23 cellular contexts compared by ENCODE assay signal in the genomic region with DNA sequence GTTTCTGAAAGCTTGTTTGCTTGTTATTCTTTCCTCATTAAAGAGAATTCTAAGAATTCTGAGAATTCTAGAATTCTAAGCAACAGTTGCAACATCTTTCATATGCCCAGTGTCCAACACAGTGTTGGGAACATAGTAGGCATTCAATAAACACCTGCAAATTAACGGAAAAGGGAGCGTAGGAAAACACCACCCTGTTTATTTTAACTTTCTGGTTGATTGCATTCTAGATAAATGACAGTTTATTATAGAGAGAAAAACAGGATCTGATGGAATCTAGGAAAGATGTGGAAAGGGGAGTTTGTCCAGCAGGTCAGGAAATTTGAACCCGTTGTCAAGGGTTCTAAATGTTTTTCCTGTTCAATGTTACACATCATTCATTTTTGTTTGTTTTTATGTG. TPM values are rescaled to one million over a fixed set of nuclear protein-coding genes. Genes with fewer than 3 reads are reported as not detected.
DNase-seq lines count a peak whose midpoint lies in the region; ATAC-seq, FAIRE-seq and TF ChIP-seq lines count a peak whose summit lies in the region.
"Had no signal": no experiment of that assay in that cellular context is flagged by ENCODE, and none has a peak within 500 bp of the region (broad histone marks: within the 10 kb centered on the region; RNA-seq: fewer than 3 reads in every experiment).

No MANE protein-coding gene starts in this region.

- peaks cover 4% of the 10 kb centered on the region for H3K27me3 Mint-ChIP-seq in astrocyte (ENCODE audit: low read depth, unreplicated experiment)

- H3K36me3 Mint-ChIP-seq in astrocyte (ENCODE audit: low read depth, unreplicated experiment): no peaks in the 10 kb centered on the region
- H3K36me3 Mint-ChIP-seq: CD8-positive, alpha-beta memory T cell had no signal

- H3K4me2 ChIP-seq in astrocyte (ENCODE audit: low read length): no peak overlapping the region
- H3K4me2 ChIP-seq: BLaER1 treated with 17β-estradiol and CSF1 and Interleukin-3, amounts not matched to agents 10 nM and 100 nM had no signal

- no peaks in the 10 kb centered on the region for H3K79me2 ChIP-seq in astrocyte (ENCODE audit: insufficient read depth, low read length)

- H3K9me3 ChIP-seq in left ventricle myocardium inferior (replicated peaks): no peaks in the 10 kb centered on the region
- no peaks in the 10 kb centered on the region for H3K9me3 ChIP-seq in astrocyte (ENCODE audit: insufficient read depth, low read depth, low read length)
- H3K9me3 ChIP-seq: SJSA1 had no signal

- TF ChIP-seq CTCF in left ventricle myocardium inferior (IDR thresholded peaks at IDR 0.05; ENCODE audit: borderline replicate concordance) (no peak), astrocyte (IDR thresholded peaks at IDR 0.05; ENCODE audit: insufficient read depth, low read depth, low read length) (no peak)

- no peaks in the 10 kb centered on the region for H3K4me1 ChIP-seq in left ventricle myocardium inferior
- no peaks in the 10 kb centered on the region for H3K4me1 ChIP-seq in astrocyte (ENCODE audit: insufficient read depth, low read length)

- no peaks in the 10 kb centered on the region for H3K27me3 ChIP-seq in left ventricle myocardium inferior (ENCODE audit: low read depth)
- H3K27me3 ChIP-seq in astrocyte (ENCODE audit: insufficient read depth, low read length): no peaks in the 10 kb centered on the region
- H3K27me3 ChIP-seq: BLaER1 treated with 17β-estradiol and CSF1 and Interleukin-3, amounts not matched to agents 10 nM and 100 nM; SJSA1 had no signal

- peak overlapping the region; percentile 32 for H3K27ac ChIP-seq in left ventricle myocardium inferior (replicated peaks)
- H3K27ac ChIP-seq in astrocyte (ENCODE audit: low read depth, low read length): no peak overlapping the region
- H3K27ac ChIP-seq: BLaER1 treated with 17β-estradiol and CSF1 and Interleukin-3, amounts not matched to agents 10 nM and 100 nM had no signal

- H3K4me3 ChIP-seq in left ventricle myocardium inferior (no peak overlapping the region), astrocyte (ENCODE audit: insufficient read depth, low read depth, low read length) (no peak overlapping the region)
- H3K4me3 ChIP-seq: BLaER1 treated with 17β-estradiol and CSF1 and Interleukin-3, amounts not matched to agents 10 nM and 100 nM; GM12878; SJSA1 had no signal

- DNase-seq in left ventricle myocardium inferior: no peak
- DNase-seq in Right ventricle myocardium superior: no peak
- DNase-seq in astrocyte (ENCODE audit: low read depth): peak; percentile 14
- peak; percentile 82 to 87 for DNase-seq in lung microvascular endothelial cell (ENCODE audit: low read depth in 2 of 2)
- DNase-seq: CD8-positive, alpha-beta memory T cell; DND-41; GDM1; NCI-H1436 treated with DMSO at 0.1 percent for 48 hours; NCI-H2029 treated with DMSO at 0.1 percent for 48 hours; NCI-H2171 treated with DMSO at 0.1 percent for 48 hours; NCI-H446 treated with DMSO at 0.1 percent for 48 hours; NCI-H748 treated with DMSO at 0.1 percent for 48 hours; OCI-M1 had no signal

- H3K4me3 Mint-ChIP-seq in astrocyte (ENCODE audit: unreplicated experiment): no peak overlapping the region
- H3K4me3 Mint-ChIP-seq: CD8-positive, alpha-beta memory T cell had no signal

- no peak for FAIRE-seq in astrocyte (lab: Jason Lieb, UNC)
- FAIRE-seq: A204.1, GM12878, H54 had no signal

- no peaks in the 10 kb centered on the region for H3K4me1 Mint-ChIP-seq in astrocyte (ENCODE audit: low read depth, unreplicated experiment)
- H3K4me1 Mint-ChIP-seq: CD8-positive, alpha-beta memory T cell had no signal

- ATAC-seq in Right ventricle myocardium superior (ENCODE audit: poor library complexity) (no peak), GM18511 (IDR thresholded peaks at IDR 0.05; ENCODE audit: unreplicated experiment) (no peak), HG03565 (IDR thresholded peaks at IDR 0.05; ENCODE audit: unreplicated experiment) (no peak), GM19467 (IDR thresholded peaks at IDR 0.05; ENCODE audit: unreplicated experiment) (no peak), GM18909 (IDR thresholded peaks at IDR 0.05; ENCODE audit: poor library complexity, unreplicated experiment) (no peak)
- ATAC-seq: GM12878 had no signal

- H3K9me3 Mint-ChIP-seq in astrocyte (ENCODE audit: unreplicated experiment): peaks cover 7% of the 10 kb centered on the region

- no peaks in the 10 kb centered on the region for H4K20me1 ChIP-seq in astrocyte (ENCODE audit: insufficient read depth, low read length)
- H4K20me1 ChIP-seq: BLaER1 treated with 17β-estradiol and CSF1 and Interleukin-3, amounts not matched to agents 10 nM and 100 nM had no signal

- intact Hi-C loops in left ventricle myocardium inferior (cut with micrococcal nuclease) (no loop called here), Right ventricle myocardium superior (cut with DNase I) (no loop called here)

- no peak overlapping the region for H2AFZ ChIP-seq in astrocyte (ENCODE audit: low read depth, low read length)

- H3K9ac ChIP-seq in astrocyte (ENCODE audit: low read length): no peak overlapping the region
- H3K9ac ChIP-seq: BLaER1 treated with 17β-estradiol and CSF1 and Interleukin-3, amounts not matched to agents 10 nM and 100 nM had no signal

- no peak overlapping the region for H3K27ac Mint-ChIP-seq in astrocyte (ENCODE audit: unreplicated experiment)
- H3K27ac Mint-ChIP-seq: CD8-positive, alpha-beta memory T cell had no signal

- H3K36me3 ChIP-seq in left ventricle myocardium inferior (no peaks in the 10 kb centered on the region), astrocyte (ENCODE audit: insufficient read depth, low read length) (no peaks in the 10 kb centered on the region)
- H3K36me3 ChIP-seq: BLaER1 treated with 17β-estradiol and CSF1 and Interleukin-3, amounts not matched to agents 10 nM and 100 nM; SJSA1 had no signal

RNA-seq across cellular contexts. Expression of gene EFEMP1, which starts 24.2 kb away (rescaled TPM):
- total RNA-seq in left ventricle myocardium inferior (72.3 TPM), Right ventricle myocardium superior (62.5 TPM), astrocyte (146 and 155 TPM in 2 replicates), lung microvascular endothelial cell (4,716 and 9,992 TPM in 2 replicates)
- total RNA-seq: CD8-positive, alpha-beta memory T cell; HT-29 had no signal

Comparison
In these comparisons a context has a peak if more than half of its experiments do, and no peak if none do; other contexts are left out.
1. DNase-seq: peak in astrocyte (single experiment) and lung microvascular endothelial cell (2 of 2); none in left ventricle myocardium inferior (single experiment) and Right ventricle myocardium superior (single experiment).
2. RNA of gene EFEMP1, which starts 24.2 kb away (total RNA-seq): 4,716 to 9,992 TPM in lung microvascular endothelial cell; 146 to 155 TPM in astrocyte, 72.3 TPM in left ventricle myocardium inferior (single experiment) and 62.5 TPM in Right ventricle myocardium superior (single experiment); every median in the first group is over 10 times any median in the second.